Comparison of ENCODE assay signal across 1 cellular context in genomic region chr15:47437492-47437891, GRCh38.
TF ChIP-seq lines count a peak whose summit lies in the region.

No MANE protein-coding gene starts in this region.

TF ChIP-seq in IMR-90, 13 proteins besides CTCF, POLR2A, EP300 and RAD21 (continued from another document):
- TF ChIP-seq, protein P1, sequence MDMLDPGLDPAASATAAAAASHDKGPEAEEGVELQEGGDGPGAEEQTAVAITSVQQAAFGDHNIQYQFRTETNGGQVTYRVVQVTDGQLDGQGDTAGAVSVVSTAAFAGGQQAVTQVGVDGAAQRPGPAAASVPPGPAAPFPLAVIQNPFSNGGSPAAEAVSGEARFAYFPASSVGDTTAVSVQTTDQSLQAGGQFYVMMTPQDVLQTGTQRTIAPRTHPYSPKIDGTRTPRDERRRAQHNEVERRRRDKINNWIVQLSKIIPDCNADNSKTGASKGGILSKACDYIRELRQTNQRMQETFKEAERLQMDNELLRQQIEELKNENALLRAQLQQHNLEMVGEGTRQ (IDR thresholded peaks at IDR 0.05; ENCODE audit: low read depth, low read length) = no peak
- TF ChIP-seq ELK1 (IDR thresholded peaks at IDR 0.05; ENCODE audit: borderline replicate concordance, low read depth, low read length) (no peak), RFX5 (IDR thresholded peaks at IDR 0.05; ENCODE audit: low read depth, low read length) (no peak), CEBPB (IDR thresholded peaks at IDR 0.05; ENCODE audit: low read depth, low read length) (no peak)
